Comparison of ENCODE assay signal across 18 cellular contexts in the genomic region with DNA sequence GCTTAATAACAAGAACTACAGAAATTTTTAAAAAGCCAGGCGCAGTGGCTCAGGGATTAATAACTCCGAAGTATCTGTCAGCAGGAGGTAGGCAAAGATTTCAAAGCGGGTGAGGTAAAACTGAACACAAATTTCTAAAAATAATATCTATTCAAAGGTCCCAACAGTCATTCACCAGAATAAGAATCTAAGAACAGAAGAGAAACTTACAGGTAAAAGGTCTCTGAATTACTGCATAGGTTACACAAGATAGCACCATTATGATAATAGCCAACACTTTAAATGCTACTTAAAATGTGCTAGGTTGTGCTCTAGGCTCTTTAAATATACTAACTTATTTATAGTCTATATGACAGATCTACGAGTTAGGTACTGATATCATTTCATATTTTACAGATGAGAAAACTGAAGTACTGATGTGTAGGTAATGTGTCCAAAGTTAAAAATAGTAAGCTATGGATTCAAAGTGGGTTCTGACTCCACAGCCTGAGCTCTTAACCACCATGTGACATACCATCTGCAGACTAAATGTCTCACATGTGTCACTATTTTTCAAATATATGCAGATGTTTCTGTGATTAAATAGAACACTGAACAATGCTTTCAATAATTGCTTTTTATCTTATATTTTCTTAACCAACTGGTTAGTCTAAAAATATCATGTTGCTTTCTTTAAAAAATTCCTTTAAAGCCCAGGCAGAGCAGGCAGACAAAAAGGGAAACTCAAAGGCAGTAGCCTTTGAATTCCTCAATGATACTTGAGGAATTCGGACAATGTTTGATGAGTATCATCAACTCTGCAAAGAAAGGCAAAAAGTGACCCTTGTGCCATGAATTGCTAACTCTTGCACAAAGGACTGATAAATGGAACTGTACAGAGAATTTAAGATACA.
DNase-seq lines count a peak whose midpoint lies in the region; ATAC-seq and TF ChIP-seq lines count a peak whose summit lies in the region.
"Had no signal": no experiment of that assay in that cellular context is flagged by ENCODE, and none has a peak within 500 bp of the region (broad histone marks: within the 10 kb centered on the region; RNA-seq: fewer than 3 reads in every experiment).

No MANE protein-coding gene starts in this region.

- peak; percentile 77 for ATAC-seq in HG02610 (IDR thresholded peaks at IDR 0.05; ENCODE audit: unreplicated experiment)
- ATAC-seq in psoas muscle = peak; percentile 86 to 95 (median 92)
- no peak for ATAC-seq in GM21825 (IDR thresholded peaks at IDR 0.05; ENCODE audit: unreplicated experiment)
- ATAC-seq: activated CD8-positive, alpha-beta memory T cell treated with anti-CD3 and anti-CD28 coated beads, Interleukin-2, amount 10 ng/mL, durations not matched to agents 7 days and 5 days had no signal

- H3K9me3 ChIP-seq in psoas muscle = no peaks in the 10 kb centered on the region

- H3K4me3 Mint-ChIP-seq in chondrocyte (ENCODE audit: unreplicated experiment) (peak overlapping the region; percentile 23), type B pancreatic cell (no peak overlapping the region)
- H3K4me3 Mint-ChIP-seq: activated CD8-positive, alpha-beta memory T cell treated with anti-CD3 and anti-CD28 coated beads, Interleukin-2, amount 10 ng/mL, durations not matched to agents 7 days and 5 days; activated naive CD4-positive, alpha-beta T cell treated with anti-CD3 and anti-CD28 coated beads for 36 hours; CD8-positive, alpha-beta memory T cell had no signal

- no peak overlapping the region for H3K4me3 ChIP-seq in psoas muscle
- H3K4me3 ChIP-seq: skin epidermis had no signal

- H3K36me3 Mint-ChIP-seq in chondrocyte (ENCODE audit: low read depth) (peaks cover 23% of the 10 kb centered on the region), type B pancreatic cell (peaks cover 30% of the 10 kb centered on the region)

- no peaks in the 10 kb centered on the region for H3K27me3 ChIP-seq in psoas muscle (ENCODE audit: insufficient read depth in 3 of 3, low read length in 2 of 3)

- H3K36me3 ChIP-seq in psoas muscle (ENCODE audit: insufficient read depth in 1 of 2, low read depth in 1 of 2) = peaks cover 9 to 39% of the 10 kb centered on the region in 2 donors

- intact Hi-C loops in psoas muscle (cut with DNase I) = no loop called here

- H3K4me1 ChIP-seq in psoas muscle = peaks cover 6% of the 10 kb centered on the region

- 58 to 80% (median 72%) methylated on average over 5 of the region's 5 CpGs for WGBS in psoas muscle, 3 donors

- H3K9me3 Mint-ChIP-seq in chondrocyte (ENCODE audit: low read depth) = no peaks in the 10 kb centered on the region
- H3K9me3 Mint-ChIP-seq in type B pancreatic cell = no peaks in the 10 kb centered on the region
- H3K9me3 Mint-ChIP-seq: CD8-positive, alpha-beta memory T cell had no signal

- H3K27me3 Mint-ChIP-seq in chondrocyte (ENCODE audit: low read depth) (no peaks in the 10 kb centered on the region), type B pancreatic cell (no peaks in the 10 kb centered on the region)
- H3K27me3 Mint-ChIP-seq: activated CD8-positive, alpha-beta memory T cell treated with anti-CD3 and anti-CD28 coated beads, Interleukin-2, amount 10 ng/mL, durations not matched to agents 7 days and 5 days had no signal

- H3K27ac ChIP-seq in psoas muscle = peak overlapping the region; percentile 75
- H3K27ac ChIP-seq: skin epidermis had no signal

- TF ChIP-seq CTCF in GM10266 (IDR thresholded peaks at IDR 0.05; ENCODE audit: control insufficient read depth, insufficient read depth, low read depth, missing control alignments) = no peak
- TF ChIP-seq CTCF in chondrocyte (IDR thresholded peaks at IDR 0.05) = peak; percentile 14
- no peak for TF ChIP-seq CTCF in psoas muscle (IDR thresholded peaks at IDR 0.05)
- TF ChIP-seq CTCF in type B pancreatic cell (conservative IDR thresholded peaks at IDR 0.05) = no peak

- DNase-seq in GM10266 (ENCODE audit: extremely low spot score) = peak; percentile 18
- no peak for DNase-seq in chondrocyte (ENCODE audit: low spot score)
- DNase-seq in psoas muscle = no peak
- DNase-seq in activated naive CD4-positive, alpha-beta T cell treated with anti-CD3 and anti-CD28 coated beads, Interleukin-2, amount 50 U/mL, for 16 hours = no peak
- DNase-seq in type B pancreatic cell (ENCODE audit: extremely low spot score, unreplicated experiment) = no peak
- DNase-seq in HuH-7 (ENCODE audit: low spot score) = no peak
- DNase-seq: activated CD8-positive, alpha-beta memory T cell treated with anti-CD3 and anti-CD28 coated beads, Interleukin-2, amount 10 ng/mL, durations not matched to agents 7 days and 5 days; activated naive CD4-positive, alpha-beta T cell treated with anti-CD3 and anti-CD28 coated beads for 36 hours; CD8-positive, alpha-beta memory T cell; cerebellar nuclear complex; erythroblast; hypothalamus; NCI-H187 treated with DMSO at 0.1 percent for 48 hours; NCI-H82; SIG-M5 had no signal

- H3K4me1 Mint-ChIP-seq in chondrocyte (ENCODE audit: low read depth) (peaks cover 49% of the 10 kb centered on the region), type B pancreatic cell (ENCODE audit: unreplicated experiment) (no peaks in the 10 kb centered on the region)

- H3K27ac Mint-ChIP-seq in chondrocyte (ENCODE audit: unreplicated experiment) (peak overlapping the region; percentile 82), type B pancreatic cell (no peak overlapping the region)
- H3K27ac Mint-ChIP-seq: activated CD8-positive, alpha-beta memory T cell treated with anti-CD3 and anti-CD28 coated beads, Interleukin-2, amount 10 ng/mL, durations not matched to agents 7 days and 5 days; activated naive CD4-positive, alpha-beta T cell treated with anti-CD3 and anti-CD28 coated beads for 36 hours had no signal
